In genomic region chr15:88897456-88898194, GRCh38 we compare ENCODE assay signal across 8 cellular contexts. TPM values are rescaled to one million over a fixed set of nuclear protein-coding genes. Genes with fewer than 3 reads are reported as not detected.
A peak's percentile ranks its signal among the peaks of the same experiment; 100 is the strongest.
DNase-seq lines count a peak whose midpoint lies in the region; ATAC-seq and TF ChIP-seq lines count a peak whose summit lies in the region.

No MANE protein-coding gene starts in this region.

- no peaks in the 10 kb centered on the region for H3K9me3 Mint-ChIP-seq in activated CD4-positive, alpha-beta memory T cell treated with anti-CD3 and anti-CD28 coated beads for 36 hours

- intact Hi-C loops in activated CD4-positive, alpha-beta memory T cell treated with anti-CD3 and anti-CD28 coated beads for 36 hours (cut with micrococcal nuclease) = loop anchor here (10.0 kb wide), 1 partner anchor 347 kb away; the partner anchor contains the start of gene FANCI

- ATAC-seq in GM21619 (IDR thresholded peaks at IDR 0.05; ENCODE audit: unreplicated experiment) = peak; percentile 49

- H3K27ac Mint-ChIP-seq in activated CD4-positive, alpha-beta memory T cell treated with anti-CD3 and anti-CD28 coated beads for 36 hours = no peak overlapping the region

- 51 to 71% methylated on average over 6 to 9 of the region's 12 CpGs for WGBS in mesodermal cell (ENCODE audit: insufficient coverage in 2 of 2), 2 experiments

- peaks cover 4% of the 10 kb centered on the region for H3K36me3 Mint-ChIP-seq in activated CD4-positive, alpha-beta memory T cell treated with anti-CD3 and anti-CD28 coated beads for 36 hours

- H3K9me3 ChIP-seq in mesodermal cell (ENCODE audit: control insufficient read depth, low read length) = no peaks in the 10 kb centered on the region

- H3K27ac ChIP-seq in mesodermal cell (ENCODE audit: low read depth, low read length, severe bottlenecking) = peak overlapping the region; percentile 49

- peak; percentile 63 for TF ChIP-seq CTCF in AG10803 (conservative IDR thresholded peaks at IDR 0.05; ENCODE audit: low read length)

- CTCF ChIA-PET in activated CD4-positive, alpha-beta memory T cell treated with anti-CD3 and anti-CD28 coated beads for 36 hours (lab: Charles Lee) = interaction anchor here (0.7 to 2.4 kb wide), 4 partner anchors 11 to 274 kb away, joined by 3 to 7 read pairs (median 4); no protein-coding TSS in a partner anchor

- peaks cover 37% of the 10 kb centered on the region for H3K36me3 ChIP-seq in mesodermal cell (ENCODE audit: control insufficient read depth, insufficient read depth, low read length)

- peaks cover 43% of the 10 kb centered on the region for H3K4me1 ChIP-seq in mesodermal cell (ENCODE audit: control insufficient read depth, insufficient read depth, low read length, poor library complexity, severe bottlenecking)

- DNase-seq in AG10803 (ENCODE audit: low read depth) (peak; percentile 80), NCI-H510A treated with DMSO at 0.1 percent for 48 hours (lab: John Stamatoyannopoulos, UW) (peak; percentile 20), GF-D8 (lab: John Stamatoyannopoulos, UW) (no peak)
- DNase-seq in activated CD4-positive, alpha-beta memory T cell treated with anti-CD3 and anti-CD28 coated beads for 36 hours = peak; percentile 78
- peak; percentile 63 for DNase-seq in effector CD4-positive, alpha-beta T cell
- peak; percentile 63 to 78 for DNase-seq in stimulated activated CD8-positive, alpha-beta memory T cell treated with anti-CD3 and anti-CD28 coated beads, Interleukin-2, amount 100 ng/mL, for 48 hours (ENCODE audit: low read depth in 2 of 2)

- POLR2A ChIA-PET in activated CD4-positive, alpha-beta memory T cell treated with anti-CD3 and anti-CD28 coated beads for 36 hours (lab: Charles Lee) = no interaction called here

- no peak overlapping the region for H3K4me3 Mint-ChIP-seq in activated CD4-positive, alpha-beta memory T cell treated with anti-CD3 and anti-CD28 coated beads for 36 hours

- no peaks in the 10 kb centered on the region for H3K27me3 Mint-ChIP-seq in activated CD4-positive, alpha-beta memory T cell treated with anti-CD3 and anti-CD28 coated beads for 36 hours

- peaks cover 41% of the 10 kb centered on the region for H3K4me1 Mint-ChIP-seq in activated CD4-positive, alpha-beta memory T cell treated with anti-CD3 and anti-CD28 coated beads for 36 hours (ENCODE audit: low read depth)

- no peak overlapping the region for H3K4me3 ChIP-seq in AG10803 (ENCODE audit: low read length)
- no peak overlapping the region for H3K4me3 ChIP-seq in mesodermal cell (ENCODE audit: extremely low read depth, insufficient read depth, low read length, poor library complexity, severe bottlenecking)

RNA-seq across cellular contexts. Expression of gene HAPLN3, which starts 2.3 kb away (rescaled TPM):
- 10 to 100 TPM; 44.7 to 47.1 TPM for total RNA-seq in activated CD4-positive, alpha-beta memory T cell treated with anti-CD3 and anti-CD28 coated beads for 36 hours
- polyA plus RNA-seq in mesodermal cell (2013, experiment 1 of 2) = 10.2 TPM
- 10.7 TPM for polyA plus RNA-seq in mesodermal cell (2013, experiment 2 of 2)

RNA-seq across cellular contexts. Expression of gene MFGE8, which starts 15.6 kb away (rescaled TPM):
- 10 to 100 TPM; 13.7 to 16.4 TPM for total RNA-seq in activated CD4-positive, alpha-beta memory T cell treated with anti-CD3 and anti-CD28 coated beads for 36 hours
- 379 TPM for polyA plus RNA-seq in mesodermal cell (2013, experiment 1 of 2)
- polyA plus RNA-seq in mesodermal cell (2013, experiment 2 of 2) = 378 TPM
